ENCODE assay signal across 18 cellular contexts in the genomic region with DNA sequence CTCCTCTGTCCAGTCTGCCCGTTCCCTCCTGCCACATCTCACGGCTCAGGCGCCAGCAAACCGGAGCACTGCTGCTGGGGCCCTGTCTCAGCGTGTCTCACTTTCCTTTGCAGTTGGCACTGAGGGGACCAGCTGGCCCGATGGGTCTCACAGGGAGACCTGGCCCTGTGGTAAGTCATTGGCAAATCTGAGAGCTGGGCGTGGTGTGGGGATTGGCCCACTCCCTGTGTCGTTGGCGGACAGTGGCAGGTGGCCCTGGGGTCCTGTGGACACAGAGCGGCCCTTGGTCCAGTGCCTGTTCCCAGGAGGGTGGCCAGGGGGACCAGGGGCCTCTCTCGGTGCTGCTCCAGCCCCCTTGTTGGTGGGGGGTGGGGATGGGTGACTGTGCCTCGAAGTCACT.
A peak's percentile ranks its signal among the peaks of the same experiment; 100 is the strongest.
DNase-seq lines count a peak whose midpoint lies in the region; ATAC-seq and TF ChIP-seq lines count a peak whose summit lies in the region.
"Had no signal": no experiment of that assay in that cellular context is flagged by ENCODE, and none has a peak within 500 bp of the region (broad histone marks: within the 10 kb centered on the region; RNA-seq: fewer than 3 reads in every experiment).

No MANE protein-coding gene starts in this region.

- no peak overlapping the region for H3K27ac Mint-ChIP-seq in CD8-positive, alpha-beta memory T cell
- H3K27ac Mint-ChIP-seq: CD8-positive, alpha-beta T cell; GM23338; HFFc6 had no signal

- H3K27ac ChIP-seq in IMR-90 (ENCODE audit: insufficient read depth, low read length) (no peak overlapping the region), SJCRH30 (peak overlapping the region; percentile 43), aorta (ENCODE audit: low read depth in 1 of 2, low read length in 2 of 2) (no peak overlapping the region)
- no peak overlapping the region for H3K27ac ChIP-seq in CD8-positive, alpha-beta memory T cell (ENCODE audit: low read depth, low read length)
- H3K27ac ChIP-seq: HL-60 had no signal

- H3K18ac ChIP-seq in IMR-90 (ENCODE audit: low read depth, low read length): no peak overlapping the region

- no peaks in the 10 kb centered on the region for H3K36me3 Mint-ChIP-seq in CD8-positive, alpha-beta memory T cell
- H3K36me3 Mint-ChIP-seq: CD8-positive, alpha-beta T cell had no signal

- no peak for ATAC-seq in IMR-90 (ENCODE audit: low read depth)
- ATAC-seq in aorta (ENCODE audit: low FRiP score): no peak
- ATAC-seq: CD8-positive, alpha-beta T cell; GM23338; HCT116 had no signal

- H3K9ac ChIP-seq in IMR-90 (ENCODE audit: low read depth, low read length): no peak overlapping the region

- no peak overlapping the region for H2BK20ac ChIP-seq in IMR-90 (ENCODE audit: low read depth, low read length)

- H2BK120ac ChIP-seq in IMR-90 (ENCODE audit: low read depth, low read length): no peak overlapping the region

- in situ Hi-C loops in IMR-90 (cut with MboI; ENCODE audit: low sequenced_read_pairs): no loop called here

- peaks cover 12% of the 10 kb centered on the region for H3K9me1 ChIP-seq in IMR-90 (ENCODE audit: insufficient read depth, low read length)

- H3K4me2 ChIP-seq in IMR-90 (ENCODE audit: low read depth, low read length): no peak overlapping the region
- H3K4me2 ChIP-seq: GM23338 had no signal

- H3K9me3 ChIP-seq in IMR-90 (ENCODE audit: control insufficient read depth, insufficient read depth, low read length) (no peaks in the 10 kb centered on the region), SJCRH30 (replicated peaks) (no peaks in the 10 kb centered on the region), aorta (ENCODE audit: control insufficient read depth, low read length) (no peaks in the 10 kb centered on the region)
- no peaks in the 10 kb centered on the region for H3K9me3 ChIP-seq in CD8-positive, alpha-beta memory T cell (ENCODE audit: low read length)

- intact Hi-C loops in IMR-90 (cut with micrococcal nuclease): no loop called here
- intact Hi-C loops in aorta (cut with DNase I): no loop called here

- no peak overlapping the region for H2BK15ac ChIP-seq in IMR-90 (ENCODE audit: low read depth, low read length)

- dilution Hi-C loops in IMR-90 (cut with HindIII; ENCODE audit: low sequenced_read_pairs, unreplicated experiment): no loop called here

- H3K4me3 ChIP-seq in IMR-90 (ENCODE audit: insufficient read depth, low read depth, low read length) (no peak overlapping the region), SJCRH30 (no peak overlapping the region), aorta (ENCODE audit: low read length in 2 of 2) (no peak overlapping the region)
- H3K4me3 ChIP-seq in CD8-positive, alpha-beta memory T cell (ENCODE audit: low read length): no peak overlapping the region
- H3K4me3 ChIP-seq: GM23338 had no signal

- no peak overlapping the region for H4K5ac ChIP-seq in IMR-90 (ENCODE audit: low read depth, low read length)

- POLR2A ChIA-PET in IMR-90 (lab: Charles Lee; ENCODE audit: unreplicated experiment): no interaction called here
- POLR2A ChIA-PET in CD8-positive, alpha-beta memory T cell (lab: Charles Lee): no interaction called here

- peaks cover 49% of the 10 kb centered on the region for H4K20me1 ChIP-seq in IMR-90 (ENCODE audit: insufficient read depth, low read length)

- H3K4me1 ChIP-seq in IMR-90 (ENCODE audit: control insufficient read depth, insufficient read depth, low read length): peaks cover 2% of the 10 kb centered on the region; the same call in 1 of the 2 replicates
- H3K4me1 ChIP-seq in SJCRH30: peaks cover 41% of the 10 kb centered on the region
- H3K4me1 ChIP-seq in aorta (ENCODE audit: control insufficient read depth in 1 of 2, insufficient read depth in 2 of 2, low read length in 2 of 2): no peaks in the 10 kb centered on the region
- no peaks in the 10 kb centered on the region for H3K4me1 ChIP-seq in CD8-positive, alpha-beta memory T cell (ENCODE audit: insufficient read depth, low read length)

- no peaks in the 10 kb centered on the region for H3K4me1 Mint-ChIP-seq in CD8-positive, alpha-beta memory T cell
- H3K4me1 Mint-ChIP-seq: GM23338 had no signal

- CTCF ChIA-PET in IMR-90 (lab: Yijun Ruan, JAX): no interaction called here
- CTCF ChIA-PET in CD8-positive, alpha-beta memory T cell (lab: Charles Lee): no interaction called here

- DNase-seq in IMR-90 (no peak), SJCRH30 (peak; percentile 80), myocyte (ENCODE audit: low read depth) (peak; percentile 69), islet precursor cell (no peak), aorta (no peak), T-helper 9 cell (no peak)
- no peak for DNase-seq in CD8-positive, alpha-beta memory T cell
- DNase-seq: ACHN, COR-L47, DMS 273 treated with DMSO at 0.1 percent for 48 hours, DMS53, H7, HFFc6, KG1 had no signal

- no peak overlapping the region; the same call in 1 of the 2 replicates for H2AK5ac ChIP-seq in IMR-90 (ENCODE audit: low read depth, low read length)

- H3K79me1 ChIP-seq in IMR-90 (ENCODE audit: low read depth in 1 of 2, low read length in 2 of 2): peaks cover 20 to 78% of the 10 kb centered on the region in 2 experiments

- no peak overlapping the region for H3K4ac ChIP-seq in IMR-90 (ENCODE audit: low read depth, low read length)

- no peak for TF ChIP-seq RAD21 in IMR-90 (IDR thresholded peaks at IDR 0.05; ENCODE audit: low read length)

- no peak overlapping the region for H3K23ac ChIP-seq in IMR-90 (ENCODE audit: low read depth, low read length)

- BruUV-seq in IMR-90 (replicated peaks; lab: Mats Ljungman, UMichigan): no TSS peak

- peaks cover 92% of the 10 kb centered on the region for H3K36me3 ChIP-seq in IMR-90 (ENCODE audit: control insufficient read depth, insufficient read depth, low read length)
- H3K36me3 ChIP-seq in SJCRH30: peaks cover 4% of the 10 kb centered on the region; the same call in 1 of the 2 replicates
- H3K36me3 ChIP-seq in aorta (ENCODE audit: control insufficient read depth in 1 of 2, insufficient read depth in 2 of 2, low read length in 1 of 2): peaks cover 0 to 5% of the 10 kb centered on the region in 2 donors
- H3K36me3 ChIP-seq in CD8-positive, alpha-beta memory T cell (ENCODE audit: insufficient read depth, low read length): no peaks in the 10 kb centered on the region

- H3K27me3 Mint-ChIP-seq in CD8-positive, alpha-beta memory T cell: peaks cover 0 to 5% of the 10 kb centered on the region in 2 donors

- no peak for TF ChIP-seq POLR2A in IMR-90 (IDR thresholded peaks at IDR 0.05; ENCODE audit: low read depth, low read length)

- WGBS in IMR-90 (ENCODE audit: extremely low coverage in 2 of 2, insufficient read length in 1 of 2), 2 experiments: 80% methylated on average over 1 of the region's 12 CpGs; no CpG with 5 or more reads in 1 of the 2 experiments
- 75 to 76% methylated on average over 12 of the region's 12 CpGs for WGBS in aorta, 2 donors

- no peaks in the 10 kb centered on the region for H3K9me3 Mint-ChIP-seq in CD8-positive, alpha-beta memory T cell
- H3K9me3 Mint-ChIP-seq: CD8-positive, alpha-beta T cell had no signal

- H3K27me3 ChIP-seq in IMR-90 (ENCODE audit: control insufficient read depth, insufficient read depth, low read length) (no peaks in the 10 kb centered on the region), SJCRH30 (no peaks in the 10 kb centered on the region), aorta (ENCODE audit: control insufficient read depth in 1 of 2, insufficient read depth in 2 of 2, low read length in 1 of 2) (no peaks in the 10 kb centered on the region)
- H3K27me3 ChIP-seq in CD8-positive, alpha-beta memory T cell (ENCODE audit: insufficient read depth, low read length, poor library complexity, severe bottlenecking): no peaks in the 10 kb centered on the region

- no peak overlapping the region for H4K8ac ChIP-seq in IMR-90 (ENCODE audit: low read depth in 2 of 2, low read length in 2 of 2)

- no peak for TF ChIP-seq CTCF in IMR-90 (conservative IDR thresholded peaks at IDR 0.05; ENCODE audit: low read depth, low read length)

- H2AFZ ChIP-seq in IMR-90 (replicated peaks; ENCODE audit: low read length, poor library complexity): peak overlapping the region; percentile 16
- H2AFZ ChIP-seq: GM23338 had no signal

- no peak overlapping the region for H2AK9ac ChIP-seq in IMR-90 (replicated peaks; ENCODE audit: low read depth, low read length, poor library complexity)

- H3K14ac ChIP-seq in IMR-90 (replicated peaks; ENCODE audit: low read depth, low read length): no peak overlapping the region

- no peak overlapping the region for H3K4me3 Mint-ChIP-seq in CD8-positive, alpha-beta memory T cell
- H3K4me3 Mint-ChIP-seq: CD8-positive, alpha-beta T cell; GM23338; HFFc6 had no signal

- no peak overlapping the region for H2BK5ac ChIP-seq in IMR-90 (ENCODE audit: low read depth, low read length, poor library complexity, severe bottlenecking)

- no peak overlapping the region for H3K56ac ChIP-seq in IMR-90 (ENCODE audit: extremely low read depth, insufficient read depth, low read length)

- H4K91ac ChIP-seq in IMR-90 (ENCODE audit: insufficient read depth, low read depth, low read length): no peak overlapping the region

TF ChIP-seq in IMR-90, 13 proteins besides CTCF, POLR2A, EP300 and RAD21 (continues in another document):
- TF ChIP-seq NFE2L2 (IDR thresholded peaks at IDR 0.05; ENCODE audit: low read depth, low read length): no peak
- no peak for TF ChIP-seq RFX5 (IDR thresholded peaks at IDR 0.05; ENCODE audit: low read depth, low read length)
- TF ChIP-seq RCOR1 (IDR thresholded peaks at IDR 0.05; ENCODE audit: insufficient replicate concordance, low read length): no peak
- no peak for TF ChIP-seq MAFK (IDR thresholded peaks at IDR 0.05; ENCODE audit: low read depth, low read length)
- no peak for TF ChIP-seq FOS (IDR thresholded peaks at IDR 0.05; ENCODE audit: low read depth, low read length)
- no peak for TF ChIP-seq CHD1 (IDR thresholded peaks at IDR 0.05; ENCODE audit: low read depth, low read length)
- TF ChIP-seq MXI1 (IDR thresholded peaks at IDR 0.05; ENCODE audit: borderline replicate concordance, low read depth, low read length): no peak
- TF ChIP-seq MAZ (IDR thresholded peaks at IDR 0.05; ENCODE audit: borderline replicate concordance, low read depth, low read length): no peak
- TF ChIP-seq, protein P1, sequence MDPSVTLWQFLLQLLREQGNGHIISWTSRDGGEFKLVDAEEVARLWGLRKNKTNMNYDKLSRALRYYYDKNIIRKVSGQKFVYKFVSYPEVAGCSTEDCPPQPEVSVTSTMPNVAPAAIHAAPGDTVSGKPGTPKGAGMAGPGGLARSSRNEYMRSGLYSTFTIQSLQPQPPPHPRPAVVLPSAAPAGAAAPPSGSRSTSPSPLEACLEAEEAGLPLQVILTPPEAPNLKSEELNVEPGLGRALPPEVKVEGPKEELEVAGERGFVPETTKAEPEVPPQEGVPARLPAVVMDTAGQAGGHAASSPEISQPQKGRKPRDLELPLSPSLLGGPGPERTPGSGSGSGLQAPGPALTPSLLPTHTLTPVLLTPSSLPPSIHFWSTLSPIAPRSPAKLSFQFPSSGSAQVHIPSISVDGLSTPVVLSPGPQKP (IDR thresholded peaks at IDR 0.05; ENCODE audit: borderline replicate concordance, low read depth, low read length): no peak

Comparison
In these comparisons a context has a peak if more than half of its experiments do, and no peak if none do; other contexts are left out.
1. DNase-seq: peak in SJCRH30 (2 of 2) and myocyte (single experiment); none in IMR-90 (single experiment), islet precursor cell (single experiment), aorta (0 of 2), T-helper 9 cell (single experiment) and CD8-positive, alpha-beta memory T cell (0 of 5).